In genomic region chr4:179595671-179596410, GRCh38 we compare ENCODE assay signal across 23 cellular contexts.
A peak's percentile ranks its signal among the peaks of the same experiment; 100 is the strongest.
DNase-seq lines count a peak whose midpoint lies in the region; ATAC-seq, FAIRE-seq and TF ChIP-seq lines count a peak whose summit lies in the region.
"Had no signal": no experiment of that assay in that cellular context is flagged by ENCODE, and none has a peak within 500 bp of the region (broad histone marks: within the 10 kb centered on the region; RNA-seq: fewer than 3 reads in every experiment).

No MANE protein-coding gene starts in this region.

- DNase-seq in A172 (ENCODE audit: low spot score) (peak; percentile 83), HTR-8/SVneo (ENCODE audit: insufficient read length, low spot score) (peak; percentile 21), fibroblast of the aortic adventitia (ENCODE audit: low read depth) (peak; percentile 2), cortex of kidney (lab: John Stamatoyannopoulos, UW) (no peak)
- DNase-seq: activated CD4-positive, alpha-beta T cell treated with anti-CD3 and anti-CD28 coated beads, Interleukin-2, amount 50 U/mL, for 1 hour; activated T-cell treated with anti-CD3 and anti-CD28 coated beads, Interleukin-2, amount 50 U/mL, for 72 hours; aorta; CD8-positive, alpha-beta memory T cell; gastrocnemius medialis; kidney; MM.1S; NCI-H2227 treated with DMSO at 0.1 percent for 48 hours; posterior cingulate gyrus; stimulated activated CD4-positive, alpha-beta T cell treated with anti-CD3 and anti-CD28 coated beads, Interleukin-12 subunit alpha, Interleukin-12 subunit beta, amount 100 ng/mL, for 4 hours; substantia nigra; T-helper 17 cell had no signal

- TF ChIP-seq CTCF in fibroblast of the aortic adventitia (IDR thresholded peaks at IDR 0.05; ENCODE audit: insufficient read depth, low read length), result no peak

- FAIRE-seq in HTR-8/SVneo (lab: Jason Lieb, UNC), result no peak
- FAIRE-seq: A549, GM18507, H1 had no signal

- H3K4me3 ChIP-seq in fibroblast of the aortic adventitia (ENCODE audit: low read depth, low read length), result no peak overlapping the region
- H3K4me3 ChIP-seq: A549, gastrocnemius medialis had no signal

- ATAC-seq in SK-N-SH treated with all-trans-retinoic acid at 6 μM for 48 hours, result peak; percentile 86
- no peak for ATAC-seq in GM18870 (IDR thresholded peaks at IDR 0.05; ENCODE audit: unreplicated experiment)
- ATAC-seq in HG03342 (IDR thresholded peaks at IDR 0.05; ENCODE audit: unreplicated experiment), result no peak
- no peak for ATAC-seq in HG03139 (IDR thresholded peaks at IDR 0.05; ENCODE audit: unreplicated experiment)
- ATAC-seq: A549; activated T-cell treated with anti-CD3 and anti-CD28 coated beads, Interleukin-2, amount 50 U/mL, for 72 hours; gastrocnemius medialis; T-helper 17 cell had no signal

TF ChIP-seq in SK-N-SH treated with all-trans-retinoic acid at 6 μM for 48 hours, 23 proteins besides CTCF, POLR2A, EP300 and RAD21:
- TF ChIP-seq CSDC2 (CRISPR knock-in tag; IDR thresholded peaks at IDR 0.05), result no peak
- no peak for TF ChIP-seq CSRNP3 (CRISPR knock-in tag; IDR thresholded peaks at IDR 0.05)
- TF ChIP-seq PPARA (CRISPR knock-in tag; IDR thresholded peaks at IDR 0.05; ENCODE audit: borderline replicate concordance), result no peak
- no peak for TF ChIP-seq TCF4 (CRISPR knock-in tag; IDR thresholded peaks at IDR 0.05; ENCODE audit: borderline replicate concordance)
- no peak for TF ChIP-seq BACH2 (CRISPR knock-in tag; IDR thresholded peaks at IDR 0.05; ENCODE audit: borderline replicate concordance)
- TF ChIP-seq SNAI2 (CRISPR knock-in tag; IDR thresholded peaks at IDR 0.05), result no peak
- no peak for TF ChIP-seq GLIS3 (CRISPR knock-in tag; IDR thresholded peaks at IDR 0.05)
- no peak for TF ChIP-seq RARB (CRISPR knock-in tag; IDR thresholded peaks at IDR 0.05)
- no peak for TF ChIP-seq POU6F1 (CRISPR knock-in tag; IDR thresholded peaks at IDR 0.05; ENCODE audit: borderline replicate concordance, low read depth)
